ENCODE assay signal across 10 cellular contexts in the genomic region with DNA sequence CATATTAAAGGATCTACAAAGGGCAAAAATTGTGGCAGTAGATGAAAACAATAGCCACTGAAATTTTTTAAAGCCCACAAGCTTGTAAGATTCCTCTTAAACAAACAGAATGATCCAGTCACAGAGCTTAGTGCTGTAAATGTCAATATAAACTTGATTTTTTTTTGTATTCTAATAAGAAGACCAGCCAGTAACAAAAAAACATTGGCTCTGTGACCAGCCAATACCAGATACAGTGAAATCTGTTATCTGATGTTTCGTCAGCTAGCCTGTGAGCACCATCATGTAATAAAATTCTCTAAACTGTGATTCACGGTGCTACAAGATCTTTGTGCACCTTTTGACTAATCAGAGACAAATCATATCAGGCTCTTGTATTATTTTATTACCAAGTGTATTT.
DNase-seq lines count a peak whose midpoint lies in the region; ATAC-seq, FAIRE-seq and TF ChIP-seq lines count a peak whose summit lies in the region.
"Had no signal": no experiment of that assay in that cellular context is flagged by ENCODE, and none has a peak within 500 bp of the region (broad histone marks: within the 10 kb centered on the region; RNA-seq: fewer than 3 reads in every experiment).

No MANE protein-coding gene starts in this region.

- FAIRE-seq in kidney (lab: Jason Lieb, UNC), result no peak

- peak overlapping the region; percentile 44 to 89 for H3K27ac ChIP-seq in kidney (ENCODE audit: low read depth in 2 of 2, low read length in 2 of 2)
- peak overlapping the region; percentile 91 for H3K27ac ChIP-seq in suprapubic skin

- no peak for TF ChIP-seq CTCF in astrocyte of the spinal cord (IDR thresholded peaks at IDR 0.05; ENCODE audit: low read depth, low read length)
- TF ChIP-seq CTCF in kidney (IDR thresholded peaks at IDR 0.05; ENCODE audit: borderline replicate concordance, extremely low read depth, insufficient read depth), result no peak
- no peak for TF ChIP-seq CTCF in suprapubic skin (IDR thresholded peaks at IDR 0.05)

- H3K27me3 ChIP-seq in suprapubic skin, result no peaks in the 10 kb centered on the region

- no peak for ATAC-seq in HG03159 (IDR thresholded peaks at IDR 0.05; ENCODE audit: unreplicated experiment)
- ATAC-seq in GM19035 (IDR thresholded peaks at IDR 0.05; ENCODE audit: unreplicated experiment), result no peak

- DNase-seq in HPDE6-E6E7 (ENCODE audit: extremely low spot score) (peak; percentile 37), astrocyte of the spinal cord (ENCODE audit: low read depth, low spot score) (peak; percentile 89), kidney (no peak), suprapubic skin (ENCODE audit: low spot score in 2 of 2) (no peak), KG1 (lab: John Stamatoyannopoulos, UW) (no peak), NCI-H1417 treated with DMSO at 0.1 percent for 48 hours (lab: John Stamatoyannopoulos, UW) (no peak)
- DNase-seq: activated CD4-positive, alpha-beta T cell treated with anti-CD3 and anti-CD28 coated beads for 1 hour; erythroblast had no signal

- in situ Hi-C loops in astrocyte of the spinal cord (cut with HindIII; ENCODE audit: low sequenced_read_pairs), result no loop called here

- H3K9me3 ChIP-seq in kidney (ENCODE audit: control insufficient read depth in 1 of 2, low read length in 2 of 2), result no peaks in the 10 kb centered on the region
- no peaks in the 10 kb centered on the region for H3K9me3 ChIP-seq in suprapubic skin

- TF ChIP-seq EP300 in suprapubic skin (IDR thresholded peaks at IDR 0.05), result no peak

- H3K36me3 ChIP-seq in kidney (ENCODE audit: control insufficient read depth in 1 of 2, insufficient read depth in 2 of 2, low read length in 2 of 2) (no peaks in the 10 kb centered on the region), suprapubic skin (no peaks in the 10 kb centered on the region)

- H3K4me1 ChIP-seq in kidney (ENCODE audit: control insufficient read depth in 1 of 2, insufficient read depth in 1 of 2, low read depth in 1 of 2, low read length in 2 of 2) (peaks cover 13 to 27% of the 10 kb centered on the region in 2 donors), suprapubic skin (peaks cover 55% of the 10 kb centered on the region)

- no peak for TF ChIP-seq POLR2A in suprapubic skin (IDR thresholded peaks at IDR 0.05)

- intact Hi-C loops in kidney (cut with DNase I), result no loop called here

- 26% methylated on average over 2 of the region's 2 CpGs for WGBS in suprapubic skin

- no peak overlapping the region for H3K9ac ChIP-seq in kidney (ENCODE audit: low read length in 2 of 2)

- no peak overlapping the region for H3K4me3 ChIP-seq in astrocyte of the spinal cord (ENCODE audit: low read depth, low read length)
- no peak overlapping the region for H3K4me3 ChIP-seq in kidney (ENCODE audit: low read length in 2 of 2)
- no peak overlapping the region for H3K4me3 ChIP-seq in suprapubic skin

Comparison
In these comparisons a context has a peak if more than half of its experiments do, and no peak if none do; other contexts are left out.
1. DNase-seq: peak in HPDE6-E6E7 (single experiment) and astrocyte of the spinal cord (single experiment); none in kidney (single experiment), suprapubic skin (0 of 2), KG1 (single experiment) and NCI-H1417 treated with DMSO at 0.1 percent for 48 hours (single experiment).